Comparison of ENCODE assay signal across 12 cellular contexts in the genomic region with DNA sequence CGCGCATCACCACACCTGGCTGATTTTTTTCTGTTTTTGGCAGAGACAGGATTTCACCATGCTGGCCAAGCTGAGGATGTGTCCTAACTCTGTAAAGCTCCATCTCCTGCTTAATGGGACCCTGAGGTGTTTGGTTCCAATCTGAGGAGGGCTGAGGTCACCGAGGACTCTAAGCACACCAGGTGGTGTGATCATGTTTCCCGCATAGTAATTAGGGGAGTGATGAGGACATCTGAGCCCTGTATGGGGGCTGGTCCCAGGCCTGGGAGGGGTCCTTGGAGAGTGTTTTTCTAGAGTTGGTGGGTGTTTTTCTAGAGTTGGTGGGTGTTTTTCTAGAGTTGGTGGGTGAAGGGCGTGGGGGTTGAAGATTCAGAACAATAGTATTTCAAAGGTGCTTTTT. TPM values are rescaled to one million over a fixed set of nuclear protein-coding genes. Genes with fewer than 3 reads are reported as not detected.
A peak's percentile ranks its signal among the peaks of the same experiment; 100 is the strongest.
DNase-seq lines count a peak whose midpoint lies in the region; FAIRE-seq and TF ChIP-seq lines count a peak whose summit lies in the region.
"Had no signal": no experiment of that assay in that cellular context is flagged by ENCODE, and none has a peak within 500 bp of the region (broad histone marks: within the 10 kb centered on the region; RNA-seq: fewer than 3 reads in every experiment).

No MANE protein-coding gene starts in this region.

- DNase-seq in DMS153 treated with DMSO at 0.1 percent for 48 hours (lab: John Stamatoyannopoulos, UW; ENCODE audit: unreplicated experiment) (peak; percentile 68), NCI-H1436 treated with DMSO at 0.1 percent for 48 hours (lab: John Stamatoyannopoulos, UW) (peak; percentile 77), RWPE1 (ENCODE audit: low spot score) (no peak), nephron progenitor cell (no peak), GM19239 (ENCODE audit: insufficient read length, low spot score) (no peak), NCI-H446 treated with DMSO at 0.1 percent for 48 hours (lab: John Stamatoyannopoulos, UW) (no peak), foreskin fibroblast (no peak)
- DNase-seq in activated naive CD8-positive, alpha-beta T cell treated with anti-CD3 and anti-CD28 coated beads for 36 hours = no peak
- DNase-seq: activated B cell treated with CpG ODN at 0.5 μM for 24 hours, activated gamma-delta T cell, C1 segment of cervical spinal cord had no signal

- FAIRE-seq in GM19239 (lab: Jason Lieb, UNC) = no peak

- H3K4me1 Mint-ChIP-seq in nephron progenitor cell = peaks cover 58% of the 10 kb centered on the region
- peaks cover 7% of the 10 kb centered on the region for H3K4me1 Mint-ChIP-seq in activated naive CD8-positive, alpha-beta T cell treated with anti-CD3 and anti-CD28 coated beads for 36 hours

- peak overlapping the region; percentile 92 for H3K27ac Mint-ChIP-seq in nephron progenitor cell
- no peak overlapping the region for H3K27ac Mint-ChIP-seq in activated naive CD8-positive, alpha-beta T cell treated with anti-CD3 and anti-CD28 coated beads for 36 hours
- H3K27ac Mint-ChIP-seq: activated B cell treated with CpG ODN at 0.5 μM for 24 hours had no signal

- H3K4me3 ChIP-seq in foreskin fibroblast (ENCODE audit: low read depth in 1 of 2, low read length in 2 of 2) = no peak overlapping the region

- no peak for TF ChIP-seq CTCF in RWPE1 (conservative IDR thresholded peaks at IDR 0.05; ENCODE audit: low read depth)
- TF ChIP-seq CTCF in nephron progenitor cell (IDR thresholded peaks at IDR 0.05) = no peak
- no peak for TF ChIP-seq CTCF in foreskin fibroblast (IDR thresholded peaks at IDR 0.05; ENCODE audit: low read depth, low read length)

- POLR2A ChIA-PET in RWPE1 (lab: Yijun Ruan, JAX; ENCODE audit: low non-redundant PET) = interaction anchor here (0.6 to 0.7 kb wide), 2 partner anchors 85 to 401 kb away, joined by 3 to 6 read pairs; no protein-coding TSS in a partner anchor

- H3K27me3 Mint-ChIP-seq in nephron progenitor cell (ENCODE audit: low read depth, poor library complexity) = peaks cover 21% of the 10 kb centered on the region
- H3K27me3 Mint-ChIP-seq in activated naive CD8-positive, alpha-beta T cell treated with anti-CD3 and anti-CD28 coated beads for 36 hours = no peaks in the 10 kb centered on the region
- H3K27me3 Mint-ChIP-seq: activated B cell treated with CpG ODN at 0.5 μM for 24 hours had no signal

- CTCF ChIA-PET in RWPE1 (lab: Yijun Ruan, JAX) = interaction anchor here (0.6 to 0.7 kb wide), 3 partner anchors 12 to 354 kb away, joined by 3 to 5 read pairs (median 3); no protein-coding TSS in a partner anchor

- H3K4me3 Mint-ChIP-seq in nephron progenitor cell = peak overlapping the region; percentile 56
- no peak overlapping the region for H3K4me3 Mint-ChIP-seq in activated naive CD8-positive, alpha-beta T cell treated with anti-CD3 and anti-CD28 coated beads for 36 hours
- H3K4me3 Mint-ChIP-seq: activated B cell treated with CpG ODN at 0.5 μM for 24 hours had no signal

- peaks cover 1% of the 10 kb centered on the region for H3K36me3 Mint-ChIP-seq in nephron progenitor cell (ENCODE audit: low read depth)
- peaks cover 2% of the 10 kb centered on the region for H3K36me3 Mint-ChIP-seq in activated naive CD8-positive, alpha-beta T cell treated with anti-CD3 and anti-CD28 coated beads for 36 hours

- peak overlapping the region; percentile 93; the same call in 1 of the 2 replicates for H3K27ac ChIP-seq in RWPE1

- no peaks in the 10 kb centered on the region for H3K9me3 Mint-ChIP-seq in nephron progenitor cell
- H3K9me3 Mint-ChIP-seq in activated naive CD8-positive, alpha-beta T cell treated with anti-CD3 and anti-CD28 coated beads for 36 hours = no peaks in the 10 kb centered on the region
- H3K9me3 Mint-ChIP-seq: activated B cell treated with CpG ODN at 0.5 μM for 24 hours had no signal

RNA-seq across cellular contexts. Expression of gene ABHD11, which starts 3.0 kb away (rescaled TPM):
- total RNA-seq in activated naive CD8-positive, alpha-beta T cell treated with anti-CD3 and anti-CD28 coated beads for 36 hours = 10 to 100 TPM; 24.2 to 25.2 TPM

RNA-seq across cellular contexts. Expression of gene STX1A, which starts 22.1 kb away (rescaled TPM):
- total RNA-seq in activated naive CD8-positive, alpha-beta T cell treated with anti-CD3 and anti-CD28 coated beads for 36 hours = 1 to 10 TPM; 4.9 TPM

RNA-seq across cellular contexts. Expression of gene CLDN3, which starts 28.5 kb away (rescaled TPM):
- total RNA-seq in activated naive CD8-positive, alpha-beta T cell treated with anti-CD3 and anti-CD28 coated beads for 36 hours = not detected
- total RNA-seq: activated B cell treated with CpG ODN at 0.5 μM for 24 hours, RPMI7951 had no signal

RNA-seq across cellular contexts. Expression of gene BUD23, which starts 58.2 kb away (rescaled TPM):
- 100 to 1,000 TPM; 117 to 124 TPM for total RNA-seq in activated naive CD8-positive, alpha-beta T cell treated with anti-CD3 and anti-CD28 coated beads for 36 hours

RNA-seq across cellular contexts. Expression of gene DNAJC30, which starts 58.3 kb away (rescaled TPM):
- total RNA-seq in activated naive CD8-positive, alpha-beta T cell treated with anti-CD3 and anti-CD28 coated beads for 36 hours = 10 to 100 TPM in 1 of 2 experiments, 1 to 10 TPM in 1; 9.5 to 10.7 TPM

Comparison
In these comparisons a context has a peak if more than half of its experiments do, and no peak if none do; other contexts are left out.
1. DNase-seq: peak in DMS153 treated with DMSO at 0.1 percent for 48 hours (single experiment) and NCI-H1436 treated with DMSO at 0.1 percent for 48 hours (single experiment); none in RWPE1 (single experiment), nephron progenitor cell (single experiment), GM19239 (single experiment), NCI-H446 treated with DMSO at 0.1 percent for 48 hours (single experiment), activated naive CD8-positive, alpha-beta T cell treated with anti-CD3 and anti-CD28 coated beads for 36 hours (single experiment) and foreskin fibroblast (0 of 2).